7 cellular contexts compared by ENCODE assay signal in the genomic region with DNA sequence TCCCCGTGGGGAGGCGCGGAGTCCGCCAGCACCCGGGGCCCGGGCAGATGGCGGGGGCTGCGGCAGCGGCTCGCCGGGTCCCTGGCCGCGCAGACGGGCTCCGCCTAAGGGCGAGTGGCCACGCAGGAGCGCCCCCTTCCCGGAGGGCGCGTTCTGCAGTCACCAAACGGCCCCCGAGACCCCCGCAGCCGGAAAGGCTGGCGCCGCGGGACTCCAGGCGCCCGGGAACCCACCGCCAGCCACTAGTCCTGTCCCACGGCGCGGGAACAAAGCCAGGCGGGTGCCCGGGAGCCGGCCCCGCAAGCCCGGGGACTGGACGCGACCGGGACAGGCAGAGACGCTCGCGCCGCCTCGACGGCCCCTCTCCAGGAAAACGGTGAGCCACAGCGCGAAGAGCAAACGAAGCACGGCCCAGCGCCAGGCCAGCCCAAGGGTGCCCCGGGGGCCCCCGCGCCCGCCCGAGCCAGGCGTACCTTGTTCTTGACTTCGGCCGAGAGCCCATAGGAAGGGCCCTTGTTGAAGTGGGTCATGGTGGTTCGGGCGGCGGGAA. TPM values are rescaled to one million over a fixed set of nuclear protein-coding genes. Genes with fewer than 3 reads are reported as not detected.
DNase-seq lines count a peak whose midpoint lies in the region; ATAC-seq and TF ChIP-seq lines count a peak whose summit lies in the region.

No MANE protein-coding gene starts in this region.

- H3K27ac ChIP-seq in esophagus (ENCODE audit: low read depth in 2 of 2, low read length in 1 of 2) (peak overlapping the region; percentile 93 to 95), mucosa of rectum (ENCODE audit: low read depth in 2 of 2, low read length in 2 of 2) (peak overlapping the region; percentile 93 to 95), upper lobe of left lung (peak overlapping the region; percentile 96 to 100 (median 99))

- no peaks in the 10 kb centered on the region for H3K9me3 Mint-ChIP-seq in activated B cell treated with CpG ODN at 0.5 μM for 24 hours

- no peak overlapping the region for H3K27ac Mint-ChIP-seq in activated B cell treated with CpG ODN at 0.5 μM for 24 hours

- H3K36me3 ChIP-seq in esophagus (ENCODE audit: control insufficient read depth in 2 of 2, insufficient read depth in 2 of 2, low read length in 1 of 2) = no peaks in the 10 kb centered on the region
- H3K36me3 ChIP-seq in mucosa of rectum (ENCODE audit: control insufficient read depth in 2 of 2, insufficient read depth in 2 of 2, low read length in 2 of 2) = no peaks in the 10 kb centered on the region
- no peaks in the 10 kb centered on the region for H3K36me3 ChIP-seq in upper lobe of left lung

- intact Hi-C loops in activated B cell treated with CpG ODN at 0.5 μM for 24 hours (cut with micrococcal nuclease) = loop anchor here (2.0 to 10.0 kb wide), 6 partner anchors 116 to 1952 kb away; partner anchors contain the start of genes ABCD3 and GCLM

- H3K4me3 ChIP-seq in esophagus (ENCODE audit: low read depth in 1 of 2, low read length in 2 of 2) (peak overlapping the region; percentile 75 to 82), mucosa of rectum (ENCODE audit: low read length in 2 of 2) (peak overlapping the region; percentile 85 to 89), upper lobe of left lung (peak overlapping the region; percentile 70 to 79 (median 73))

- CTCF ChIA-PET in activated B cell treated with CpG ODN at 0.5 μM for 24 hours (lab: Charles Lee) = interaction anchor here (1.8 kb wide), 1 partner anchor 115 kb away, joined by 5 read pairs; no protein-coding TSS in a partner anchor

- H3K27me3 Mint-ChIP-seq in activated B cell treated with CpG ODN at 0.5 μM for 24 hours = peaks cover 15% of the 10 kb centered on the region

- peak; percentile 66 for DNase-seq in EH (ENCODE audit: low read depth)
- peak; percentile 69 for DNase-seq in HK-2 (ENCODE audit: unreplicated experiment)
- DNase-seq in activated B cell treated with CpG ODN at 0.5 μM for 24 hours = peak; percentile 42
- DNase-seq in upper lobe of left lung = peak; percentile 46 to 91

- H3K9ac ChIP-seq in mucosa of rectum (ENCODE audit: low read depth in 1 of 2, low read length in 2 of 2) = peak overlapping the region; percentile 76 to 95

- H3K9me3 ChIP-seq in esophagus (ENCODE audit: control insufficient read depth in 2 of 2, insufficient read depth in 1 of 2, low read depth in 1 of 2, low read length in 1 of 2) (no peaks in the 10 kb centered on the region), mucosa of rectum (ENCODE audit: control insufficient read depth in 2 of 2, low read length in 2 of 2) (no peaks in the 10 kb centered on the region), upper lobe of left lung (no peaks in the 10 kb centered on the region)

- H3K36me3 Mint-ChIP-seq in activated B cell treated with CpG ODN at 0.5 μM for 24 hours (ENCODE audit: low read depth) = no peaks in the 10 kb centered on the region

- 1% methylated on average over 58 to 65 of the region's 65 CpGs for WGBS in esophagus, 2 donors
- 0% methylated on average over 33 of the region's 65 CpGs; no CpG with 5 or more reads in 1 of the 2 donors for WGBS in upper lobe of left lung, 2 donors

- H3K4me1 ChIP-seq in esophagus (ENCODE audit: control insufficient read depth in 2 of 2, insufficient read depth in 2 of 2, low read length in 1 of 2) = peaks cover 0 to 2% of the 10 kb centered on the region in 2 donors
- peaks cover 22 to 53% of the 10 kb centered on the region in 2 donors for H3K4me1 ChIP-seq in mucosa of rectum (ENCODE audit: control insufficient read depth in 2 of 2, insufficient read depth in 2 of 2, low read length in 2 of 2)
- peaks cover 36 to 64% (median 49%) of the 10 kb centered on the region in 4 donors for H3K4me1 ChIP-seq in upper lobe of left lung

- no peak for TF ChIP-seq POLR2A in upper lobe of left lung (IDR thresholded peaks at IDR 0.05)

- H3K27me3 ChIP-seq in esophagus (ENCODE audit: control insufficient read depth in 1 of 2, insufficient read depth in 2 of 2, low read length in 2 of 2) = no peaks in the 10 kb centered on the region
- H3K27me3 ChIP-seq in mucosa of rectum (ENCODE audit: control insufficient read depth in 2 of 2, insufficient read depth in 2 of 2, low read length in 2 of 2) = no peaks in the 10 kb centered on the region
- H3K27me3 ChIP-seq in upper lobe of left lung = peaks cover 0 to 10% (median 0%) of the 10 kb centered on the region in 4 donors

- no peak for TF ChIP-seq CTCF in activated B cell treated with CpG ODN at 0.5 μM for 24 hours (IDR thresholded peaks at IDR 0.05)
- peak in 5 of 6 experiments; percentile 34 to 63 (median 52) for TF ChIP-seq CTCF in upper lobe of left lung (IDR thresholded peaks at IDR 0.05)

- H3K4me1 Mint-ChIP-seq in activated B cell treated with CpG ODN at 0.5 μM for 24 hours = peaks cover 30% of the 10 kb centered on the region

- TF ChIP-seq EP300 in upper lobe of left lung (IDR thresholded peaks at IDR 0.05) = no peak

- peak; percentile 26 for ATAC-seq in GM19463 (IDR thresholded peaks at IDR 0.05; ENCODE audit: unreplicated experiment)
- ATAC-seq in activated B cell treated with CpG ODN at 0.5 μM for 24 hours (ENCODE audit: low read depth) = peak; percentile 4
- ATAC-seq in upper lobe of left lung (ENCODE audit: low FRiP score in 2 of 2) = peak; percentile 53 to 71

- POLR2A ChIA-PET in activated B cell treated with CpG ODN at 0.5 μM for 24 hours (lab: Charles Lee) = no interaction called here

- H3K4me3 Mint-ChIP-seq in activated B cell treated with CpG ODN at 0.5 μM for 24 hours = peak overlapping the region; percentile 84

RNA-seq across cellular contexts. Expression of gene CNN3, which starts 0.5 kb away (rescaled TPM):
- total RNA-seq in activated B cell treated with CpG ODN at 0.5 μM for 24 hours (6.2 and 11.8 TPM in 2 replicates), upper lobe of left lung (100 to 1,000 TPM in 5 of 6 donors, 10 to 100 TPM in 1; 60.8 to 209 (median 166) TPM)
- 100 to 1,000 TPM; 101 to 104 TPM for polyA plus RNA-seq in esophagus

Comparison
In these comparisons a context has a peak if more than half of its experiments do, and no peak if none do; other contexts are left out.
1. Peak in every context shown above with its lines: DNase-seq, ATAC-seq, H3K4me3 ChIP-seq and H3K27ac ChIP-seq.
2. ATAC-seq: peak in every context shown above with its lines; median percentile 62 in upper lobe of left lung; 26 in GM19463; 4 in activated B cell treated with CpG ODN at 0.5 μM for 24 hours.